Comparison of ENCODE assay signal across 1 cellular context in genomic region chr4:159268607-159269006, GRCh38.
TF ChIP-seq lines count a peak whose summit lies in the region.

No MANE protein-coding gene starts in this region.

TF ChIP-seq in neural cell, 6 proteins besides CTCF, POLR2A, EP300 and RAD21 (continued from another document):
- no peak for TF ChIP-seq REST (IDR thresholded peaks at IDR 0.05; ENCODE audit: borderline replicate concordance)
